ENCODE assay signal across 20 cellular contexts in genomic region chr11:104432981-104433380, GRCh38.
"Had no signal": no experiment of that assay in that cellular context is flagged by ENCODE, and none has a peak within 500 bp of the region (broad histone marks: within the 10 kb centered on the region; RNA-seq: fewer than 3 reads in every experiment).

No MANE protein-coding gene starts in this region.

- H3K27ac ChIP-seq: RWPE1 had no signal

- ATAC-seq: HepG2, Panc1 had no signal

- DNase-seq: IMR-90, Karpas-422, KG1, MM.1S, NCI-H1092 treated with DMSO at 0.1 percent for 48 hours, NCI-H1436, NCI-H187, NCI-H2029, NCI-H2081 treated with DMSO at 0.1 percent for 48 hours, NCI-H2171, NCI-H226, NCI-H446, NCI-H510A, NCI-H524 treated with DMSO at 0.1 percent for 48 hours, NCI-H69, NCI-H774, SHP77 had no signal
